18 cellular contexts compared by ENCODE assay signal in the genomic region with DNA sequence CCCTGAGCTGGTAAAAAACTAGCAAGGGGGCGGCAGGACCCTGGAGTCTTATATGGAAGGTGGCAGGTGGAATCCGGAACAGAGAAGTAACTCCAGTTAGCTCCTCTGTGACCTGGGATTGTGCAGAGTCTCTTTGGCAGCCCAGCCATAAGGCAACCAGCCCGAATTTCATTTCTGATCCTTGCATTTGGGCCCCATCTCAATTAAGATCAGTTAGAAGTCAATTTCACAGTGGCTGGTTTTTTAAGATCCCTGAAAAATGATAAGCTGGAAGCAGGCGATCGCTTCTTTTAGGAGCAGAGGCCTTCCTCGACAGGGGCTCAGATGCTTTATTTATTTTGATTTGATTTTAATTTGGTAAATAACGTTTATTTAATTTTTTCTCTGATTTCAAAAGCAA.
DNase-seq lines count a peak whose midpoint lies in the region; ATAC-seq and TF ChIP-seq lines count a peak whose summit lies in the region.
"Had no signal": no experiment of that assay in that cellular context is flagged by ENCODE, and none has a peak within 500 bp of the region (broad histone marks: within the 10 kb centered on the region; RNA-seq: fewer than 3 reads in every experiment).

No MANE protein-coding gene starts in this region.

- H3K4me1 Mint-ChIP-seq in WTC11 (peaks cover 18% of the 10 kb centered on the region), nephron (peaks cover 74% of the 10 kb centered on the region)
- H3K4me1 Mint-ChIP-seq: CD14-positive monocyte; CD8-positive, alpha-beta memory T cell had no signal

- H3K4me3 ChIP-seq in heart right ventricle: no peak overlapping the region
- H3K4me3 ChIP-seq: A549, GM23248 had no signal

- CTCF ChIA-PET in WTC11 (lab: Charles Lee): interaction anchor here (0.9 kb wide), 1 partner anchor 35 kb away, joined by 3 read pairs; no protein-coding TSS in a partner anchor

- no peaks in the 10 kb centered on the region for H3K9me3 ChIP-seq in heart right ventricle
- H3K9me3 ChIP-seq: A549 had no signal

- H3K4me3 Mint-ChIP-seq in WTC11 (no peak overlapping the region), nephron (no peak overlapping the region)
- H3K4me3 Mint-ChIP-seq: CD14-positive monocyte; CD4-positive, alpha-beta T cell; CD8-positive, alpha-beta memory T cell had no signal

- no peak overlapping the region for H3K27ac Mint-ChIP-seq in WTC11
- H3K27ac Mint-ChIP-seq in nephron: peak overlapping the region; percentile 69 to 83 (median 73)
- H3K27ac Mint-ChIP-seq: CD14-positive monocyte; CD4-positive, alpha-beta T cell; CD8-positive, alpha-beta memory T cell had no signal

- H3K27ac ChIP-seq in heart right ventricle: no peak overlapping the region
- H3K27ac ChIP-seq: A549, GM23248 had no signal

- no peaks in the 10 kb centered on the region for H3K27me3 Mint-ChIP-seq in WTC11 (ENCODE audit: low read depth)
- H3K27me3 Mint-ChIP-seq in nephron (ENCODE audit: low read depth): no peaks in the 10 kb centered on the region

- POLR2A ChIA-PET in WTC11 (lab: Charles Lee): no interaction called here

- intact Hi-C loops in cardiac septum (cut with DNase I): no loop called here
- intact Hi-C loops in heart right ventricle (cut with DNase I): no loop called here

- ATAC-seq in heart right ventricle: no peak
- ATAC-seq in WTC11: no peak
- ATAC-seq: A549 had no signal

- no peaks in the 10 kb centered on the region for H3K27me3 ChIP-seq in heart right ventricle

- no peaks in the 10 kb centered on the region for H3K36me3 Mint-ChIP-seq in WTC11
- H3K36me3 Mint-ChIP-seq in nephron (ENCODE audit: low read depth): no peaks in the 10 kb centered on the region
- H3K36me3 Mint-ChIP-seq: CD14-positive monocyte; CD8-positive, alpha-beta memory T cell had no signal

- no peaks in the 10 kb centered on the region for H3K36me3 ChIP-seq in heart right ventricle

- DNase-seq in cardiac septum (ENCODE audit: low spot score) (peak; percentile 33), heart right ventricle (no peak), WTC11 (ENCODE audit: low spot score) (no peak), GM19240 (ENCODE audit: insufficient read length, low spot score) (no peak), GDM1 (lab: John Stamatoyannopoulos, UW) (no peak), DMS53 treated with DMSO at 0.1 percent for 48 hours (lab: John Stamatoyannopoulos, UW; ENCODE audit: unreplicated experiment) (no peak)
- DNase-seq: 8988T; ACHN; CD4-positive, alpha-beta T cell; CD8-positive, alpha-beta memory T cell; DMS 273 treated with DMSO at 0.1 percent for 48 hours; DMS79 treated with DMSO at 0.1 percent for 48 hours; GM23248; H7; HCEC 1CT had no signal

- TF ChIP-seq CTCF in heart right ventricle (IDR thresholded peaks at IDR 0.05) (no peak), WTC11 (IDR thresholded peaks at IDR 0.05) (no peak), nephron (IDR thresholded peaks at IDR 0.05; ENCODE audit: unreplicated experiment in 3 of 3) (no peak)

- H3K4me1 ChIP-seq in heart right ventricle: peaks cover 0 to 36% (median 25%) of the 10 kb centered on the region in 9 donors

- H3K9me3 Mint-ChIP-seq in WTC11 (no peaks in the 10 kb centered on the region), nephron (no peaks in the 10 kb centered on the region)
- H3K9me3 Mint-ChIP-seq: CD4-positive, alpha-beta T cell had no signal

- 84 to 88% methylated on average over 7 of the region's 7 CpGs for WGBS in heart right ventricle, 2 donors

TF ChIP-seq in WTC11, 78 proteins besides CTCF, POLR2A, EP300 and RAD21:
- TF ChIP-seq ERG (CRISPR knock-in tag; IDR thresholded peaks at IDR 0.05): no peak
- TF ChIP-seq, protein P1, sequence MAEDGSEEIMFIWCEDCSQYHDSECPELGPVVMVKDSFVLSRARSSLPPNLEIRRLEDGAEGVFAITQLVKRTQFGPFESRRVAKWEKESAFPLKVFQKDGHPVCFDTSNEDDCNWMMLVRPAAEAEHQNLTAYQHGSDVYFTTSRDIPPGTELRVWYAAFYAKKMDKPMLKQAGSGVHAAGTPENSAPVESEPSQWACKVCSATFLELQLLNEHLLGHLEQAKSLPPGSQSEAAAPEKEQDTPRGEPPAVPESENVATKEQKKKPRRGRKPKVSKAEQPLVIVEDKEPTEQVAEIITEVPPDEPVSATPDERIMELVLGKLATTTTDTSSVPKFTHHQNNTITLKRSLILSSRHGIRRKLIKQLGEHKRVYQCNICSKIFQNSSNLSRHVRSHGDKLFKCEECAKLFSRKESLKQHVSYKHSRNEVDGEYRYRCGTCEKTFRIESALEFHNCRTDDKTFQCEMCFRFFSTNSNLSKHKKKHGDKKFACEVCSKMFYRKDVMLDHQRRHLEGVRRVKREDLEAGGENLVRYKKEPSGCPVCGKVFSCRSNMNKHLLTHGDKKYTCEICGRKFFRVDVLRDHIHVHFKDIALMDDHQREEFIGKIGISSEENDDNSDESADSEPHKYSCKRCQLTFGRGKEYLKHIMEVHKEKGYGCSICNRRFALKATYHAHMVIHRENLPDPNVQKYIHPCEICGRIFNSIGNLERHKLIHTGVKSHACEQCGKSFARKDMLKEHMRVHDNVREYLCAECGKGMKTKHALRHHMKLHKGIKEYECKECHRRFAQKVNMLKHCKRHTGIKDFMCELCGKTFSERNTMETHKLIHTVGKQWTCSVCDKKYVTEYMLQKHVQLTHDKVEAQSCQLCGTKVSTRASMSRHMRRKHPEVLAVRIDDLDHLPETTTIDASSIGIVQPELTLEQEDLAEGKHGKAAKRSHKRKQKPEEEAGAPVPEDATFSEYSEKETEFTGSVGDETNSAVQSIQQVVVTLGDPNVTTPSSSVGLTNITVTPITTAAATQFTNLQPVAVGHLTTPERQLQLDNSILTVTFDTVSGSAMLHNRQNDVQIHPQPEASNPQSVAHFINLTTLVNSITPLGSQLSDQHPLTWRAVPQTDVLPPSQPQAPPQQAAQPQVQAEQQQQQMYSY (CRISPR knock-in tag; IDR thresholded peaks at IDR 0.05): 0 out of 2 replicates have a peak, but pooled peaks have one; percentile 14
